1 cellular context compared by ENCODE assay signal in genomic region chr18:25038261-25038660, GRCh38.
TF ChIP-seq lines count a peak whose summit lies in the region.

No MANE protein-coding gene starts in this region.

TF ChIP-seq in WTC11, 78 proteins besides CTCF, POLR2A, EP300 and RAD21 (continued from another document):
- TF ChIP-seq ZNF532 (CRISPR knock-in tag; IDR thresholded peaks at IDR 0.05; ENCODE audit: borderline replicate concordance), result no peak
